Comparison of ENCODE assay signal across 13 cellular contexts in the genomic region with DNA sequence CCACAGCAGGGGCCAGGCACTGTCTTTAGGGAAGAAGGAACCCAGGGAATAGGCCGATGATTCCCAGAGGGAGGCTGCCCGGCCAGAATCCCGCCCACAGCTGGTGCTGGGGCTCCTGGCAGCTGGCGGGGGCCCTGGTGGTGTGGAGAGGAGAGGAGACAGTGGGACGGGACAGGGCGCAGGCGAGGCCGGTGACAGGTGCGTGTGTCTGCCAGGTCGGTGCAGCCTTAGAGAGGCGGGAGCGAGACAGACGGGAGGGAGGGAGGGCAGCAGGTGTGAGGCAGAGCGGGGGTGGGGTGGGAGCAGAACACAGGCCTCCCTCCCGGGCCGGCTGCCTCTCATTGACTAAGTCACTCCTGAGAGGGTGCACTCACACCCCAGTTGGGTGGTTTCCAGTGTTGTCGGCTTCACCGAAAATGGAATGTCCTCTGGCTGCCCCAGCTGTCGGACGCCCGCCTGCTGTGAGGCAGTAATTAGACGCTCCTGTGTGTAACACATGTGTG. TPM values are rescaled to one million over a fixed set of nuclear protein-coding genes. Genes with fewer than 3 reads are reported as not detected.
DNase-seq lines count a peak whose midpoint lies in the region; ATAC-seq and TF ChIP-seq lines count a peak whose summit lies in the region.
"Had no signal": no experiment of that assay in that cellular context is flagged by ENCODE, and none has a peak within 500 bp of the region (broad histone marks: within the 10 kb centered on the region; RNA-seq: fewer than 3 reads in every experiment).

No MANE protein-coding gene starts in this region.

- no peak overlapping the region for H3K4me3 ChIP-seq in transverse colon
- H3K4me3 ChIP-seq: HAP-1, SK-N-MC, skin epidermis had no signal

- H3K36me3 ChIP-seq in transverse colon, result no peaks in the 10 kb centered on the region
- H3K36me3 ChIP-seq: HAP-1 had no signal

- TF ChIP-seq EP300 in transverse colon (IDR thresholded peaks at IDR 0.05; ENCODE audit: low read depth), result no peak

- in situ Hi-C loops in transverse colon (cut with MboI; ENCODE audit: low pct_ligation_motif_present in 1 of 4, low pct_unique_long_range_greater_than_20kb in 1 of 4, low sequenced_read_pairs in 3 of 4), result no loop called here

- DNase-seq in NCI-H1417 (lab: John Stamatoyannopoulos, UW) (peak; percentile 85 to 92 (median 86)), NCI-H1417 treated with DMSO at 0.1 percent for 48 hours (lab: John Stamatoyannopoulos, UW) (no peak), NCI-H82 (lab: John Stamatoyannopoulos, UW) (peak; percentile 94), Right ventricle myocardium inferior (ENCODE audit: missing footprints) (peak; percentile 85), transverse colon (peak; percentile 18), posterior vena cava (ENCODE audit: low spot score) (no peak)
- DNase-seq in stimulated activated naive CD8-positive, alpha-beta T cell treated with anti-CD3 and anti-CD28 coated beads, Interleukin-15, Interleukin-2, amounts not matched to agents 100 U/mL and 50 U/mL, for 24 hours, result no peak
- DNase-seq: dermis blood vessel endothelial cell had no signal

- peaks cover 25% of the 10 kb centered on the region for H3K27me3 ChIP-seq in transverse colon

- no peak for TF ChIP-seq POLR2A in transverse colon (IDR thresholded peaks at IDR 0.05)

- WGBS in transverse colon (ENCODE audit: low coverage in 1 of 2), 2 donors, result 18% methylated on average over 21 of the region's 22 CpGs; no CpG with 5 or more reads in 1 of the 2 donors

- ATAC-seq in Right ventricle myocardium inferior (peak; percentile 89), GM18867 (IDR thresholded peaks at IDR 0.05; ENCODE audit: unreplicated experiment) (no peak)
- no peak for ATAC-seq in stimulated activated naive CD8-positive, alpha-beta T cell treated with anti-CD3 and anti-CD28 coated beads, Interleukin-15, Interleukin-2, amounts not matched to agents 100 U/mL and 50 U/mL, for 24 hours

- peaks cover 0 to 4% of the 10 kb centered on the region in 2 donors for H3K9me3 ChIP-seq in transverse colon
- H3K9me3 ChIP-seq: HAP-1 had no signal

- no peak for TF ChIP-seq CTCF in transverse colon (IDR thresholded peaks at IDR 0.05)

- H3K4me1 ChIP-seq in transverse colon, result no peaks in the 10 kb centered on the region
- H3K4me1 ChIP-seq: HAP-1 had no signal

- intact Hi-C loops in Right ventricle myocardium inferior (cut with DNase I) (loop anchor here (1.0 kb wide), 1 partner anchor 33 kb away; no protein-coding TSS in a partner anchor), transverse colon (cut with DNase I; ENCODE audit: low total_unique reads) (no loop called here), posterior vena cava (cut with DNase I) (no loop called here)

- no peak overlapping the region for H3K27ac ChIP-seq in transverse colon
- H3K27ac ChIP-seq: 22Rv1, SK-N-MC, skin epidermis had no signal

RNA-seq across cellular contexts. Expression of a gene that starts 55.2 kb away (rescaled TPM):
- total RNA-seq in Right ventricle myocardium inferior, result 10.7 TPM
- under 1 TPM in 3 of 4 donors, not detected in 1; 0.14 to 0.60 (median 0.32) TPM for total RNA-seq in transverse colon
- total RNA-seq in posterior vena cava, result 1 to 10 TPM; 1.2 to 1.8 TPM

Comparison
In these comparisons a context has a peak if more than half of its experiments do, and no peak if none do; other contexts are left out.
1. DNase-seq: peak in NCI-H1417 (3 of 3), NCI-H82 (single experiment), Right ventricle myocardium inferior (single experiment) and transverse colon (single experiment); none in NCI-H1417 treated with DMSO at 0.1 percent for 48 hours (single experiment), posterior vena cava (single experiment) and stimulated activated naive CD8-positive, alpha-beta T cell treated with anti-CD3 and anti-CD28 coated beads, Interleukin-15, Interleukin-2, amounts not matched to agents 100 U/mL and 50 U/mL, for 24 hours (single experiment).